In genomic region chr2:220297093-220297492, GRCh38 we compare ENCODE assay signal across 1 cellular context.
TF ChIP-seq lines count a peak whose summit lies in the region.

No MANE protein-coding gene starts in this region.

TF ChIP-seq in SK-N-SH, 30 proteins besides CTCF, POLR2A, EP300 and RAD21 (continued from another document):
- TF ChIP-seq MAX (IDR thresholded peaks at IDR 0.05; ENCODE audit: low read depth), result no peak
